ENCODE assay signal across 1 cellular context in the genomic region with DNA sequence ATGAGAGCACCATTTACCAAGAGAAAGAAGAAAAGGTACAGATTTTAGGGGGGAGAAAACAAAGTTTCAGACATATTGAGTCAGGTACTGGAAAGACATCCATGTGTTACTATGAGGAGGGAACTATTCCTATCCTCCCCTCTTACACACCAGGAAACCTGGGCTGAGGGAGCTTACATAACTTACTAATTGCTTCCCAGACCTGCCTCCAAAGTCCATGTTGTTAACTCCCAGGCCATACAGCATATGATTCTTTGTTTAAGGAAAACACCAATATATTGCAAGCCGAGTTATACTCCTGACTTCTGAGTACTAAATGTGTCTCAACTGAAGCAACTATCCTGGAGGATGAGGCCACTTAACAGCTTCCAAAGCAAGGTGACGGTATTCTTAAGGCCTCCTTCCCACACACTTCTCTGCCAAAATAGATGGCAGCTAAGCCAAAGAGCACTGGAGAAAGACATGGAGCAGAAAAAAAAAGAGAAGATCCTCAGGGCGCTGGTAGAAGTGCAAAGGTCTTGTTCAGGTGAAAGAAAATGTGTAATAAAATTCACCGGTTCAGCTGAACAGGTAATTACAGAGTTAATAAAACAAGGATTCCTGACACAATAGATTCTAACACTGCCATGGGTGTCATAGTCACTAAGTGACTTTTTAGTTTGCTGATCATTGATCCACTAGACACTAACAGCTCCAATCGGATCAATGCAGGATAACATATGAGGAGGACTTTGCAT.
TF ChIP-seq lines count a peak whose summit lies in the region.

No MANE protein-coding gene starts in this region.

TF ChIP-seq in K562, 482 proteins besides CTCF, POLR2A, EP300 and RAD21 (continued from another document):
- TF ChIP-seq, protein P1, sequence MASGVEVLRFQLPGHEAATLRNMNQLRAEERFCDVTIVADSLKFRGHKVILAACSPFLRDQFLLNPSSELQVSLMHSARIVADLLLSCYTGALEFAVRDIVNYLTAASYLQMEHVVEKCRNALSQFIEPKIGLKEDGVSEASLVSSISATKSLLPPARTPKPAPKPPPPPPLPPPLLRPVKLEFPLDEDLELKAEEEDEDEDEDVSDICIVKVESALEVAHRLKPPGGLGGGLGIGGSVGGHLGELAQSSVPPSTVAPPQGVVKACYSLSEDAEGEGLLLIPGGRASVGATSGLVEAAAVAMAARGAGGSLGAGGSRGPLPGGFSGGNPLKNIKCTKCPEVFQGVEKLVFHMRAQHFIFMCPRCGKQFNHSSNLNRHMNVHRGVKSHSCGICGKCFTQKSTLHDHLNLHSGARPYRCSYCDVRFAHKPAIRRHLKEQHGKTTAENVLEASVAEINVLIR (CRISPR knock-in tag; IDR thresholded peaks at IDR 0.05) = no peak
- no peak for TF ChIP-seq TAL1 (IDR thresholded peaks at IDR 0.05)
- no peak for TF ChIP-seq IFI16 (CRISPR knock-in tag; IDR thresholded peaks at IDR 0.05)
- no peak for TF ChIP-seq ETS2 (tag; IDR thresholded peaks at IDR 0.05; ENCODE audit: borderline replicate concordance, poor library complexity, severe bottlenecking)
- no peak for TF ChIP-seq WHSC1 (IDR thresholded peaks at IDR 0.05; ENCODE audit: low read length)
- TF ChIP-seq, protein P2, sequence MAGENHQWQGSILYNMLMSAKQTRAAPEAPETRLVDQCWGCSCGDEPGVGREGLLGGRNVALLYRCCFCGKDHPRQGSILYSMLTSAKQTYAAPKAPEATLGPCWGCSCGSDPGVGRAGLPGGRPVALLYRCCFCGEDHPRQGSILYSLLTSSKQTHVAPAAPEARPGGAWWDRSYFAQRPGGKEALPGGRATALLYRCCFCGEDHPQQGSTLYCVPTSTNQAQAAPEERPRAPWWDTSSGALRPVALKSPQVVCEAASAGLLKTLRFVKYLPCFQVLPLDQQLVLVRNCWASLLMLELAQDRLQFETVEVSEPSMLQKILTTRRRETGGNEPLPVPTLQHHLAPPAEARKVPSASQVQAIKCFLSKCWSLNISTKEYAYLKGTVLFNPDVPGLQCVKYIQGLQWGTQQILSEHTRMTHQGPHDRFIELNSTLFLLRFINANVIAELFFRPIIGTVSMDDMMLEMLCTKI (IDR thresholded peaks at IDR 0.05; ENCODE audit: partially characterized antibody) = no peak
- no peak for TF ChIP-seq CTCFL (IDR thresholded peaks at IDR 0.05; ENCODE audit: borderline replicate concordance, insufficient read depth, low read depth, low read length, poor library complexity, severe bottlenecking)
- no peak for TF ChIP-seq POLR3G (IDR thresholded peaks at IDR 0.05; ENCODE audit: extremely low read depth, insufficient read length, insufficient replicate concordance)
- TF ChIP-seq BCL6 (CRISPR knock-in tag; IDR thresholded peaks at IDR 0.05) = no peak
- TF ChIP-seq HNRNPLL (IDR thresholded peaks at IDR 0.05; ENCODE audit: low read depth, low read length, poor library complexity, severe bottlenecking) = no peak
- TF ChIP-seq BRF1 (IDR thresholded peaks at IDR 0.05; ENCODE audit: borderline replicate concordance, extremely low read depth, insufficient read length) = no peak
- TF ChIP-seq EWSR1 (IDR thresholded peaks at IDR 0.05; ENCODE audit: borderline replicate concordance, low read depth, partially characterized antibody) = no peak
- no peak for TF ChIP-seq TOE1 (IDR thresholded peaks at IDR 0.05; ENCODE audit: borderline replicate concordance)
- TF ChIP-seq TOE1 (CRISPR knock-in tag; IDR thresholded peaks at IDR 0.05; ENCODE audit: borderline replicate concordance, low read depth) = no peak
- no peak for TF ChIP-seq ZBED1 (IDR thresholded peaks at IDR 0.05)
- no peak for TF ChIP-seq TARDBP (IDR thresholded peaks at IDR 0.05)
- TF ChIP-seq ZNF24 (IDR thresholded peaks at IDR 0.05) = no peak
